ENCODE assay signal across 8 cellular contexts in the genomic region with DNA sequence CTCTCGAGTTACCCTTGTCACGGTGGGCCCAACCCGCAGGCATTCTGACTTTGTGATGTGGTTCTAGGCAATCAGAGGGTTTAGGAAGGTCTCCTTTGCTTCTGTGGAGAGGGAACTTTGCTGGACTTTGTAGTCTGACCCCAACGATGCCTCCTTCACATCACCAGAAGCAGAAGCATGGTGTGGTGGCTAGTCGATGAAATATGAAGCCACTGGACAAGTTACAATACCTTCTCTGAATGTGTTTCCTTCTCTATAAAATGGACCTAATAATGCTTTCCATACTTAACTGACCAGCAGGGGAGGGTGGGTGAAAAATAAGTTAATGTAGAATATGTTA. TPM values are rescaled to one million over a fixed set of nuclear protein-coding genes. Genes with fewer than 3 reads are reported as not detected.
A peak's percentile ranks its signal among the peaks of the same experiment; 100 is the strongest.
DNase-seq lines count a peak whose midpoint lies in the region; ATAC-seq and TF ChIP-seq lines count a peak whose summit lies in the region.

No MANE protein-coding gene starts in this region.

- no peaks in the 10 kb centered on the region for H3K36me3 ChIP-seq in endodermal cell (ENCODE audit: control insufficient read depth, insufficient read depth, low read length)

- H3K9me3 ChIP-seq in endodermal cell (ENCODE audit: control insufficient read depth, low read length), result peaks cover 9% of the 10 kb centered on the region

- H3K27me3 ChIP-seq in endodermal cell (ENCODE audit: control insufficient read depth, insufficient read depth, low read length, poor library complexity, severe bottlenecking), result peaks cover 50% of the 10 kb centered on the region

- H3K9ac ChIP-seq in endodermal cell (ENCODE audit: extremely low read depth, low read length, poor library complexity, severe bottlenecking), result peak overlapping the region; percentile 61

- no peak overlapping the region for H3K27ac ChIP-seq in endodermal cell (ENCODE audit: low read depth, low read length)

- ATAC-seq in naive thymus-derived CD8-positive, alpha-beta T cell, result no peak
- ATAC-seq in HG02970 (IDR thresholded peaks at IDR 0.05; ENCODE audit: low FRiP score, unreplicated experiment), result no peak
- ATAC-seq in HG02981 (IDR thresholded peaks at IDR 0.05; ENCODE audit: unreplicated experiment), result no peak
- no peak for ATAC-seq in GM21390 (IDR thresholded peaks at IDR 0.05; ENCODE audit: unreplicated experiment)

- POLR2A ChIA-PET in naive thymus-derived CD8-positive, alpha-beta T cell (lab: Charles Lee), result interaction anchor here (1.5 kb wide), 1 partner anchor 703 kb away, joined by 4 read pairs; a partner anchor contains a TSS
- POLR2A ChIA-PET in HEK293T (lab: Yijun Ruan, JAX), result no interaction called here

- no peaks in the 10 kb centered on the region for H3K36me3 Mint-ChIP-seq in endodermal cell (ENCODE audit: low read depth)
- H3K36me3 Mint-ChIP-seq in naive thymus-derived CD8-positive, alpha-beta T cell, result peaks cover 0 to 10% (median 0%) of the 10 kb centered on the region in 3 donors

- no peaks in the 10 kb centered on the region for H3K9me3 Mint-ChIP-seq in endodermal cell
- peaks cover 0 to 9% (median 2%) of the 10 kb centered on the region in 9 donors for H3K9me3 Mint-ChIP-seq in naive thymus-derived CD8-positive, alpha-beta T cell

- H3K4me3 ChIP-seq in AG10803 (ENCODE audit: low read length) (peak overlapping the region; percentile 93), endodermal cell (ENCODE audit: low read length) (peak overlapping the region; percentile 87)

- no peak overlapping the region for H3K27ac Mint-ChIP-seq in endodermal cell
- peak overlapping the region in 8 of 10 donors; percentile 31 to 99 (median 94) for H3K27ac Mint-ChIP-seq in naive thymus-derived CD8-positive, alpha-beta T cell

- H3K27me3 Mint-ChIP-seq in endodermal cell (ENCODE audit: insufficient read depth), result peaks cover 76% of the 10 kb centered on the region
- H3K27me3 Mint-ChIP-seq in naive thymus-derived CD8-positive, alpha-beta T cell, result no peaks in the 10 kb centered on the region

- TF ChIP-seq CTCF in AG10803 (conservative IDR thresholded peaks at IDR 0.05; ENCODE audit: low read length), result no peak
- no peak for TF ChIP-seq CTCF in endodermal cell (conservative IDR thresholded peaks at IDR 0.05)

- H3K4me1 Mint-ChIP-seq in endodermal cell, result peaks cover 4% of the 10 kb centered on the region
- peaks cover 21 to 37% (median 30%) of the 10 kb centered on the region in 4 donors for H3K4me1 Mint-ChIP-seq in naive thymus-derived CD8-positive, alpha-beta T cell

- no peaks in the 10 kb centered on the region for H3K4me1 ChIP-seq in endodermal cell (ENCODE audit: control insufficient read depth, insufficient read depth, low read length)

- peak; percentile 13 for DNase-seq in AG10803 (ENCODE audit: low read depth)
- DNase-seq in M059J (ENCODE audit: low read depth), result peak; percentile 25
- DNase-seq in endodermal cell, result no peak
- no peak for DNase-seq in naive thymus-derived CD8-positive, alpha-beta T cell
- DNase-seq in HEK293T (ENCODE audit: extremely low spot score), result no peak

- peak overlapping the region; percentile 87 for H3K4me3 Mint-ChIP-seq in endodermal cell
- peak overlapping the region; percentile 89 to 98 (median 94) for H3K4me3 Mint-ChIP-seq in naive thymus-derived CD8-positive, alpha-beta T cell

- 20 to 26% methylated on average over 1 to 5 of the region's 5 CpGs for WGBS in endodermal cell (ENCODE audit: insufficient coverage in 1 of 2, insufficient read length in 1 of 2), 2 experiments

- CTCF ChIA-PET in HEK293T (lab: Yijun Ruan, JAX), result no interaction called here

TF ChIP-seq in HEK293T, 16 proteins besides CTCF, POLR2A, EP300 and RAD21:
- TF ChIP-seq L3MBTL2 (conservative IDR thresholded peaks at IDR 0.05) (no peak; the same call in 1 of the 2 replicates), HDGF (IDR thresholded peaks at IDR 0.05; ENCODE audit: borderline replicate concordance) (no peak), ZNF384 (IDR thresholded peaks at IDR 0.05) (no peak), FOXA1 (IDR thresholded peaks at IDR 0.05) (no peak), ARNT (IDR thresholded peaks at IDR 0.05) (no peak), SUZ12 (IDR thresholded peaks at IDR 0.05) (no peak), ELF4 (IDR thresholded peaks at IDR 0.05) (no peak), NFRKB (IDR thresholded peaks at IDR 0.05) (no peak), TARDBP (IDR thresholded peaks at IDR 0.05) (no peak)
- TF ChIP-seq, protein P1, sequence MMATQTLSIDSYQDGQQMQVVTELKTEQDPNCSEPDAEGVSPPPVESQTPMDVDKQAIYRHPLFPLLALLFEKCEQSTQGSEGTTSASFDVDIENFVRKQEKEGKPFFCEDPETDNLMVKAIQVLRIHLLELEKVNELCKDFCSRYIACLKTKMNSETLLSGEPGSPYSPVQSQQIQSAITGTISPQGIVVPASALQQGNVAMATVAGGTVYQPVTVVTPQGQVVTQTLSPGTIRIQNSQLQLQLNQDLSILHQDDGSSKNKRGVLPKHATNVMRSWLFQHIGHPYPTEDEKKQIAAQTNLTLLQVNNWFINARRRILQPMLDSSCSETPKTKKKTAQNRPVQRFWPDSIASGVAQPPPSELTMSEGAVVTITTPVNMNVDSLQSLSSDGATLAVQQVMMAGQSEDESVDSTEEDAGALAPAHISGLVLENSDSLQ (IDR thresholded peaks at IDR 0.05), result no peak
TF ChIP-seq in HEK293T: peak in this region for 0.

RNA-seq across cellular contexts. Expression of a gene that starts 0.6 kb away (rescaled TPM):
- total RNA-seq in M059J (2014; rRNA removed; shearing (Covaris generic)), result 1.2 and 2.4 TPM in 2 replicates
- 1 to 10 TPM; 3.3 to 4.0 TPM for total RNA-seq in endodermal cell
- polyA plus RNA-seq in endodermal cell (2013, experiment 1 of 2), result 4.1 TPM
- polyA plus RNA-seq in endodermal cell (2013, experiment 2 of 2), result 5.3 TPM
- total RNA-seq in naive thymus-derived CD8-positive, alpha-beta T cell, result 10 to 100 TPM; 13.2 to 13.7 TPM
- polyA plus RNA-seq in naive thymus-derived CD8-positive, alpha-beta T cell, result 10 to 100 TPM in 2 of 3 donors, 1 to 10 TPM in 1; 9.9 to 10.9 (median 10.6) TPM

Comparison
In these comparisons a context has a peak if more than half of its experiments do, and no peak if none do; other contexts are left out.
1. DNase-seq: peak in AG10803 (single experiment) and M059J (single experiment); none in endodermal cell (single experiment), naive thymus-derived CD8-positive, alpha-beta T cell (0 of 10) and HEK293T (single experiment).